In the genomic region with DNA sequence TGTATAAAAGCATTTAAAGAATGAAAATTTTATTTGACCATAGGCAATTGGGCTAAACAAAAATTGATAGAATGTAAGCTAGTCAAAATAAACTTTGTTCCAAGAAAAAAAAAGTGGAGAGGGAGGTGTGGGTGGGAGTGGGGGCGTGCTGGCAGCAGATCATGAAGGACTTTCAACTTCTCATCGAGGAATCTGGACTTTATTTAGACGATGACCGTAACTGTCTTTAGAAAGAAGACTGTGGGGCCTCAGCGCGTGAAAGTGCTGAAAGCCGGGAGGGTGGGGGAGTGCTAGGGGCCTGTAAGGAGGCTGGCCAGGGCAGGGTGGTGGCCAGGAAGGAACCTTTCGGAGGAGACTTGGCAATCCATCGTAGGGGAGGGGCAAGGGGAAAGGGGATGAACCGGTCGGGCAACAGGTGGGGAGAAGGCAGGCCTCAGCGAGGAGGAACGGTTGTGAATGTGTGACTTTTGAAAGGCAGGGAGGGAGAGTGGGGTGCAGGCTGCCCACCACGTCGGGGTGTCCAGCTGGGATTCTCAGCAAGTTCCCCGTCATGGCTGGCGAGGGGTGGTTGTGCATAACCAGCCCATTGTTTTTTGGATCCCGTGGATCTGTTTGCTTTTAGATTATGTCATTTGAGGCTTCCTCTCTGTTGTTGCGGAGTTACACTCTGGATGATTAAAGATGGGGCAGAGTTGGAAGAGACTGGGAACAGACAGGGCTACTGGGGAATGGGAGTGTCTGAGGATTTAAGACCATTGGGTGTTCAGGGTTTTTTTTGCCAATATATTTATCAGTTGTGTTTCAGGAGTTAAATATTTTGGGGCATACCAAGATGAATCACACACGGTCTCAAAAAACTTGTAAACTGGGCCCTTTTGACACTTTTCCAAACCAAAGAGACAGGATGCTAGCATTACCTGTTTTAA, we compare ENCODE assay signal across 1 cellular context.
A peak's percentile ranks its signal among the peaks of the same experiment; 100 is the strongest.
TF ChIP-seq lines count a peak whose summit lies in the region.

No MANE protein-coding gene starts in this region.

TF ChIP-seq in HepG2, 621 proteins besides CTCF, POLR2A, EP300 and RAD21 (continued from another document and continues in another):
- TF ChIP-seq, protein P1, sequence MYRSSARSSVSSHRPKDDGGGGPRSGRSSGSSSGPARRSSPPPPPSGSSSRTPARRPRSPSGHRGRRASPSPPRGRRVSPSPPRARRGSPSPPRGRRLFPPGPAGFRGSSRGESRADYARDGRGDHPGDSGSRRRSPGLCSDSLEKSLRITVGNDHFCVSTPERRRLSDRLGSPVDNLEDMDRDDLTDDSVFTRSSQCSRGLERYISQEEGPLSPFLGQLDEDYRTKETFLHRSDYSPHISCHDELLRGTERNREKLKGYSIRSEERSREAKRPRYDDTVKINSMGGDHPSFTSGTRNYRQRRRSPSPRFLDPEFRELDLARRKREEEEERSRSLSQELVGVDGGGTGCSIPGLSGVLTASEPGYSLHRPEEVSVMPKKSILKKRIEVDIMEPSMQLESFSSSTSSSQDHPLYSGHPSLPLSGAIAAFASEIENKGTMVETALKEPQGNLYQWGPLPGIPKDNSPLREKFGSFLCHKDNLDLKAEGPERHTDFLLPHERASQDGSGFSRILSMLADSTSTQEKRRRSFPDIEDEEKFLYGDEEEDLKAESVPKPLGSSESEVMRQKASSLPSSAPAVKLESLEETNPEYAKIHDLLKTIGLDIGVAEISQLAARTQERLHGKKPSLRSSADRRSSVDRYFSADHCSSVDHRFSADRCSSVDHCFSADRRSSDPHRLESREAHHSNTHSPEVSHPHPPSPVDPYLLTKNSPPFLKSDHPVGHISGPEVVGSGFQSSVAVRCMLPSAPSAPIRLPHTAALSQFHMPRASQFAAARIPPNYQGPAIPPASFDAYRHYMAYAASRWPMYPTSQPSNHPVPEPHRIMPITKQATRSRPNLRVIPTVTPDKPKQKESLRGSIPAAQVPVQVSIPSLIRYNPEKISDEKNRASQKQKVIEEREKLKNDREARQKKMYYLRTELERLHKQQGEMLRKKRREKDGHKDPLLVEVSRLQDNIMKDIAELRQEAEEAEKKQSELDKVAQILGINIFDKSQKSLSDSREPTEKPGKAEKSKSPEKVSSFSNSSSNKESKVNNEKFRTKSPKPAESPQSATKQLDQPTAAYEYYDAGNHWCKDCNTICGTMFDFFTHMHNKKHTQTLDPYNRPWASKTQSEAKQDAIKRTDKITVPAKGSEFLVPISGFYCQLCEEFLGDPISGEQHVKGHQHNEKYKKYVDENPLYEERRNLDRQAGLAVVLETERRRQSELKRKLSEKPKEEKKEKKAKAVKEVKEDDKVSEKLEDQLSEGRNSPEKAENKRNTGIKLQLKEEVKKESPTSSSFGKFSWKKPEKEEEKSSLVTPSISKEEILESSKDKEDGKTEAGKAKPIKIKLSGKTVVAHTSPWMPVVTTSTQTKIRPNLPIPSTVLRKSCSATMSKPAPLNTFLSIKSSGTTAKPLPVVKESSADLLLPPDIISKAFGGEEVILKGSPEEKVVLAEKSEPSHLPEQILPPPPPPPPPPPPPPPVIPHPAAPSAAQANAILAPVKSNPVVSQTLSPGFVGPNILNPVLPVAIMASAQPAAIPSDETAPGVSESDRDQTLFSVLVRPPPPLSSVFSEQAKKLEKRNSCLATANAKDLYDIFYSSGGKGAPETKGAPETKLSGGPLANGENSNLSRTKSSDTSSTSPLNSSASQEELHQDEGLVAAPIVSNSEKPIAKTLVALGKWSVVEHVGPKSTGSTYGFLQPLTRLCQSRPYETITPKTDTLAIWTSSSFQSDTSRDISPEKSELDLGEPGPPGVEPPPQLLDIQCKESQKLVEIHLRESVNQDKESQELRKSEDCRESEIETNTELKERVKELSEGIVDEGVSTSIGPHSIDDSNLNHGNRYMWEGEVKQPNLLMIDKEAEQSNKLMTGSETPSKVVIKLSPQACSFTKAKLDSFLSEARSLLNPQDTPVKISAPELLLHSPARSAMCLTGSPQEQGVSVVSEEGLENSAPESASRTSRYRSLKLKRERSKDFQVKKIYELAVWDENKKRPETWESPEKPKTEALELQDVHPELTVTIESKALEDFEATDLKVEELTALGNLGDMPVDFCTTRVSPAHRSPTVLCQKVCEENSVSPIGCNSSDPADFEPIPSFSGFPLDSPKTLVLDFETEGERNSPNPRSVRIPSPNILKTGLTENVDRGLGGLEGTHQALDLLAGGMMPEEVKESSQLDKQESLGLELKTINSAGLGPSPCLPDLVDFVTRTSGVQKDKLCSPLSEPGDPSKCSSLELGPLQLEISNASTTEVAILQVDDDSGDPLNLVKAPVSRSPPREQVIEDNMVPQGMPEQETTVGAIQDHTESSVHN (CRISPR knock-in tag; IDR thresholded peaks at IDR 0.05), result no peak
- TF ChIP-seq ZNF678 (CRISPR knock-in tag; IDR thresholded peaks at IDR 0.05) (no peak), AKAP8 (CRISPR knock-in tag; IDR thresholded peaks at IDR 0.05) (no peak), ERF (CRISPR knock-in tag; IDR thresholded peaks at IDR 0.05) (0 out of 2 replicates have a peak, but pooled peaks have one; percentile 28), KDM5B (CRISPR knock-in tag; IDR thresholded peaks at IDR 0.05; ENCODE audit: borderline replicate concordance) (no peak), HNF4A (CRISPR knock-in tag; IDR thresholded peaks at IDR 0.05) (peak; percentile 39), YY1 (IDR thresholded peaks at IDR 0.05; ENCODE audit: insufficient read depth, insufficient replicate concordance, low read depth, low read length) (no peak), ZNF24 (IDR thresholded peaks at IDR 0.05) (no peak), NONO (IDR thresholded peaks at IDR 0.05) (no peak), NONO (CRISPR knock-in tag; conservative IDR thresholded peaks at IDR 0.05) (0 out of 2 replicates have a peak, but pooled peaks have one; percentile 17), DMAP1 (CRISPR knock-in tag; IDR thresholded peaks at IDR 0.05) (0 out of 2 replicates have a peak, but pooled peaks have one; percentile 17), PITX1 (CRISPR knock-in tag; IDR thresholded peaks at IDR 0.05) (peak; percentile 71), SAFB2 (CRISPR knock-in tag; IDR thresholded peaks at IDR 0.05; ENCODE audit: borderline replicate concordance, low read depth) (no peak), NCOA2 (CRISPR knock-in tag; IDR thresholded peaks at IDR 0.05) (no peak), ZFP62 (CRISPR knock-in tag; IDR thresholded peaks at IDR 0.05) (no peak), ZFP82 (CRISPR knock-in tag; IDR thresholded peaks at IDR 0.05; ENCODE audit: borderline replicate concordance) (no peak), ZNF598 (CRISPR knock-in tag; IDR thresholded peaks at IDR 0.05; ENCODE audit: borderline replicate concordance) (no peak), KAT2B (IDR thresholded peaks at IDR 0.05; ENCODE audit: borderline replicate concordance, low read depth, low read length) (no peak), ZSCAN29 (CRISPR knock-in tag; conservative IDR thresholded peaks at IDR 0.05) (no peak), TBX2 (CRISPR knock-in tag; IDR thresholded peaks at IDR 0.05; ENCODE audit: borderline replicate concordance) (peak; percentile 14; the same call in 1 of the 2 replicates), FOSL1 (CRISPR knock-in tag; IDR thresholded peaks at IDR 0.05; ENCODE audit: borderline replicate concordance) (no peak), ZNF263 (CRISPR knock-in tag; IDR thresholded peaks at IDR 0.05) (no peak), MEIS1 (CRISPR knock-in tag; IDR thresholded peaks at IDR 0.05; ENCODE audit: borderline replicate concordance) (no peak), FOXA3 (CRISPR knock-in tag; IDR thresholded peaks at IDR 0.05) (peak; percentile 50), ZBTB3 (CRISPR knock-in tag; IDR thresholded peaks at IDR 0.05; ENCODE audit: borderline replicate concordance, low read depth) (no peak), SALL1 (CRISPR knock-in tag; IDR thresholded peaks at IDR 0.05) (no peak), NR2F1 (CRISPR knock-in tag; IDR thresholded peaks at IDR 0.05) (no peak), NFRKB (IDR thresholded peaks at IDR 0.05) (no peak)
- TF ChIP-seq, protein P2, sequence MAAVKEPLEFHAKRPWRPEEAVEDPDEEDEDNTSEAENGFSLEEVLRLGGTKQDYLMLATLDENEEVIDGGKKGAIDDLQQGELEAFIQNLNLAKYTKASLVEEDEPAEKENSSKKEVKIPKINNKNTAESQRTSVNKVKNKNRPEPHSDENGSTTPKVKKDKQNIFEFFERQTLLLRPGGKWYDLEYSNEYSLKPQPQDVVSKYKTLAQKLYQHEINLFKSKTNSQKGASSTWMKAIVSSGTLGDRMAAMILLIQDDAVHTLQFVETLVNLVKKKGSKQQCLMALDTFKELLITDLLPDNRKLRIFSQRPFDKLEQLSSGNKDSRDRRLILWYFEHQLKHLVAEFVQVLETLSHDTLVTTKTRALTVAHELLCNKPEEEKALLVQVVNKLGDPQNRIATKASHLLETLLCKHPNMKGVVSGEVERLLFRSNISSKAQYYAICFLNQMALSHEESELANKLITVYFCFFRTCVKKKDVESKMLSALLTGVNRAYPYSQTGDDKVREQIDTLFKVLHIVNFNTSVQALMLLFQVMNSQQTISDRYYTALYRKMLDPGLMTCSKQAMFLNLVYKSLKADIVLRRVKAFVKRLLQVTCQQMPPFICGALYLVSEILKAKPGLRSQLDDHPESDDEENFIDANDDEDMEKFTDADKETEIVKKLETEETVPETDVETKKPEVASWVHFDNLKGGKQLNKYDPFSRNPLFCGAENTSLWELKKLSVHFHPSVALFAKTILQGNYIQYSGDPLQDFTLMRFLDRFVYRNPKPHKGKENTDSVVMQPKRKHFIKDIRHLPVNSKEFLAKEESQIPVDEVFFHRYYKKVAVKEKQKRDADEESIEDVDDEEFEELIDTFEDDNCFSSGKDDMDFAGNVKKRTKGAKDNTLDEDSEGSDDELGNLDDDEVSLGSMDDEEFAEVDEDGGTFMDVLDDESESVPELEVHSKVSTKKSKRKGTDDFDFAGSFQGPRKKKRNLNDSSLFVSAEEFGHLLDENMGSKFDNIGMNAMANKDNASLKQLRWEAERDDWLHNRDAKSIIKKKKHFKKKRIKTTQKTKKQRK (IDR thresholded peaks at IDR 0.05; ENCODE audit: low read length), result no peak
- TF ChIP-seq, protein P3, sequence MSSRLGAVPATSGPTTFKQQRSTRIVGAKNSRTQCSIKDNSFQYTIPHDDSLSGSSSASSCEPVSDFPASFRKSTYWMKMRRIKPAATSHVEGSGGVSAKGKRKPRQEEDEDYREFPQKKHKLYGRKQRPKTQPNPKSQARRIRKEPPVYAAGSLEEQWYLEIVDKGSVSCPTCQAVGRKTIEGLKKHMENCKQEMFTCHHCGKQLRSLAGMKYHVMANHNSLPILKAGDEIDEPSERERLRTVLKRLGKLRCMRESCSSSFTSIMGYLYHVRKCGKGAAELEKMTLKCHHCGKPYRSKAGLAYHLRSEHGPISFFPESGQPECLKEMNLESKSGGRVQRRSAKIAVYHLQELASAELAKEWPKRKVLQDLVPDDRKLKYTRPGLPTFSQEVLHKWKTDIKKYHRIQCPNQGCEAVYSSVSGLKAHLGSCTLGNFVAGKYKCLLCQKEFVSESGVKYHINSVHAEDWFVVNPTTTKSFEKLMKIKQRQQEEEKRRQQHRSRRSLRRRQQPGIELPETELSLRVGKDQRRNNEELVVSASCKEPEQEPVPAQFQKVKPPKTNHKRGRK (CRISPR knock-in tag; IDR thresholded peaks at IDR 0.05), result no peak
- TF ChIP-seq, protein P4, sequence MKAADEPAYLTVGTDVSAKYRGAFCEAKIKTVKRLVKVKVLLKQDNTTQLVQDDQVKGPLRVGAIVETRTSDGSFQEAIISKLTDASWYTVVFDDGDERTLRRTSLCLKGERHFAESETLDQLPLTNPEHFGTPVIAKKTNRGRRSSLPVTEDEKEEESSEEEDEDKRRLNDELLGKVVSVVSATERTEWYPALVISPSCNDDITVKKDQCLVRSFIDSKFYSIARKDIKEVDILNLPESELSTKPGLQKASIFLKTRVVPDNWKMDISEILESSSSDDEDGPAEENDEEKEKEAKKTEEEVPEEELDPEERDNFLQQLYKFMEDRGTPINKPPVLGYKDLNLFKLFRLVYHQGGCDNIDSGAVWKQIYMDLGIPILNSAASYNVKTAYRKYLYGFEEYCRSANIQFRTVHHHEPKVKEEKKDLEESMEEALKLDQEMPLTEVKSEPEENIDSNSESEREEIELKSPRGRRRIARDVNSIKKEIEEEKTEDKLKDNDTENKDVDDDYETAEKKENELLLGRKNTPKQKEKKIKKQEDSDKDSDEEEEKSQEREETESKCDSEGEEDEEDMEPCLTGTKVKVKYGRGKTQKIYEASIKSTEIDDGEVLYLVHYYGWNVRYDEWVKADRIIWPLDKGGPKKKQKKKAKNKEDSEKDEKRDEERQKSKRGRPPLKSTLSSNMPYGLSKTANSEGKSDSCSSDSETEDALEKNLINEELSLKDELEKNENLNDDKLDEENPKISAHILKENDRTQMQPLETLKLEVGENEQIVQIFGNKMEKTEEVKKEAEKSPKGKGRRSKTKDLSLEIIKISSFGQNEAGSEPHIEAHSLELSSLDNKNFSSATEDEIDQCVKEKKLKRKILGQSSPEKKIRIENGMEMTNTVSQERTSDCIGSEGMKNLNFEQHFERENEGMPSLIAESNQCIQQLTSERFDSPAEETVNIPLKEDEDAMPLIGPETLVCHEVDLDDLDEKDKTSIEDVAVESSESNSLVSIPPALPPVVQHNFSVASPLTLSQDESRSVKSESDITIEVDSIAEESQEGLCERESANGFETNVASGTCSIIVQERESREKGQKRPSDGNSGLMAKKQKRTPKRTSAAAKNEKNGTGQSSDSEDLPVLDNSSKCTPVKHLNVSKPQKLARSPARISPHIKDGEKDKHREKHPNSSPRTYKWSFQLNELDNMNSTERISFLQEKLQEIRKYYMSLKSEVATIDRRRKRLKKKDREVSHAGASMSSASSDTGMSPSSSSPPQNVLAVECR (CRISPR knock-in tag; IDR thresholded peaks at IDR 0.05; ENCODE audit: borderline replicate concordance), result no peak
- TF ChIP-seq, protein P5, sequence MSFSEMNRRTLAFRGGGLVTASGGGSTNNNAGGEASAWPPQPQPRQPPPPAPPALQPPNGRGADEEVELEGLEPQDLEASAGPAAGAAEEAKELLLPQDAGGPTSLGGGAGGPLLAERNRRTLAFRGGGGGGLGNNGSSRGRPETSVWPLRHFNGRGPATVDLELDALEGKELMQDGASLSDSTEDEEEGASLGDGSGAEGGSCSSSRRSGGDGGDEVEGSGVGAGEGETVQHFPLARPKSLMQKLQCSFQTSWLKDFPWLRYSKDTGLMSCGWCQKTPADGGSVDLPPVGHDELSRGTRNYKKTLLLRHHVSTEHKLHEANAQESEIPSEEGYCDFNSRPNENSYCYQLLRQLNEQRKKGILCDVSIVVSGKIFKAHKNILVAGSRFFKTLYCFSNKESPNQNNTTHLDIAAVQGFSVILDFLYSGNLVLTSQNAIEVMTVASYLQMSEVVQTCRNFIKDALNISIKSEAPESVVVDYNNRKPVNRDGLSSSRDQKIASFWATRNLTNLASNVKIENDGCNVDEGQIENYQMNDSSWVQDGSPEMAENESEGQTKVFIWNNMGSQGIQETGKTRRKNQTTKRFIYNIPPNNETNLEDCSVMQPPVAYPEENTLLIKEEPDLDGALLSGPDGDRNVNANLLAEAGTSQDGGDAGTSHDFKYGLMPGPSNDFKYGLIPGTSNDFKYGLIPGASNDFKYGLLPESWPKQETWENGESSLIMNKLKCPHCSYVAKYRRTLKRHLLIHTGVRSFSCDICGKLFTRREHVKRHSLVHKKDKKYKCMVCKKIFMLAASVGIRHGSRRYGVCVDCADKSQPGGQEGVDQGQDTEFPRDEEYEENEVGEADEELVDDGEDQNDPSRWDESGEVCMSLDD (CRISPR knock-in tag; IDR thresholded peaks at IDR 0.05; ENCODE audit: borderline replicate concordance), result peak; percentile 24; the same call in 1 of the 2 replicates
